8 cellular contexts compared by ENCODE assay signal in genomic region chr17:37490022-37490587, GRCh38. TPM values are rescaled to one million over a fixed set of nuclear protein-coding genes. Genes with fewer than 3 reads are reported as not detected.
DNase-seq lines count a peak whose midpoint lies in the region; ATAC-seq, FAIRE-seq and TF ChIP-seq lines count a peak whose summit lies in the region.

No MANE protein-coding gene starts in this region.

- H3K4me2 ChIP-seq in H1 (ENCODE audit: insufficient read depth in 1 of 2, low read depth in 2 of 2, low read length in 2 of 2), result peak overlapping the region; percentile 81 to 91

- peaks cover 11% of the 10 kb centered on the region for H3K23me2 ChIP-seq in H1 (ENCODE audit: low read depth, low read length)

- WGBS in H1 (ENCODE audit: extremely low coverage in 1 of 2, insufficient coverage in 1 of 2, insufficient read length in 1 of 2, insufficient replicate concordance in 2 of 2, low coverage in 1 of 2, low lambda C conversion rate in 2 of 2, missing lambda C conversion rate in 1 of 2), 2 experiments, result 3% methylated on average over 19 of the region's 56 CpGs; no CpG with 5 or more reads in 1 of the 2 experiments

- CTCF ChIA-PET in H1 (lab: Charles Lee; ENCODE audit: partially characterized antibody), result interaction anchor here (1.4 kb wide), 1 partner anchor 17 kb away, joined by 6 read pairs; no protein-coding TSS in a partner anchor

- no peak for FAIRE-seq in H1 (lab: Jason Lieb, UNC)

- no peak for TF ChIP-seq EP300 in H1 (IDR thresholded peaks at IDR 0.05; ENCODE audit: borderline replicate concordance in 1 of 2, low read depth in 2 of 2, low read length in 2 of 2)

- H3K9me3 ChIP-seq in H1 (ENCODE audit: insufficient read depth in 2 of 2, low read depth in 1 of 2, low read length in 1 of 2) (no peaks in the 10 kb centered on the region), mononuclear cell (ENCODE audit: low read depth, low read length) (no peaks in the 10 kb centered on the region)

- no peak overlapping the region for H2BK5ac ChIP-seq in H1 (ENCODE audit: low read depth, low read length)

- peaks cover 11 to 20% (median 13%) of the 10 kb centered on the region in 4 experiments for H3K4me1 ChIP-seq in H1 (replicated peaks in 1 of 4; ENCODE audit: control insufficient read depth in 3 of 4, insufficient read depth in 4 of 4, low read length in 3 of 4)
- peaks cover 29% of the 10 kb centered on the region for H3K4me1 ChIP-seq in mononuclear cell (ENCODE audit: insufficient read depth, low read length)

- H3K9ac ChIP-seq in H1 (replicated peaks in 1 of 4; ENCODE audit: extremely low read depth in 1 of 4, low read depth in 3 of 4, low read length in 3 of 4), result peak overlapping the region; percentile 9 to 38 (median 26); a peak in 4 of 7 replicates

- no peak overlapping the region for H4K91ac ChIP-seq in H1 (replicated peaks; ENCODE audit: insufficient read length, low read length)

- no peaks in the 10 kb centered on the region for H3K36me3 ChIP-seq in H1 (ENCODE audit: control insufficient read depth in 2 of 4, insufficient read depth in 4 of 4, low read length in 3 of 4)

- peaks cover 0 to 3% of the 10 kb centered on the region in 2 experiments for H4K20me1 ChIP-seq in H1 (replicated peaks in 1 of 2; ENCODE audit: control insufficient read depth in 1 of 2, insufficient read depth in 2 of 2, low read length in 2 of 2)

- peak; percentile 54 for DNase-seq in SKM-1 treated with dmso at 0.1 percent for 144 hours (lab: John Stamatoyannopoulos, UW; ENCODE audit: unreplicated experiment)
- DNase-seq in SKM-1 (lab: John Stamatoyannopoulos, UW; ENCODE audit: unreplicated experiment), result no peak
- peak; percentile 6 for DNase-seq in NCI-H446 treated with DMSO at 0.1 percent for 48 hours (lab: John Stamatoyannopoulos, UW)
- DNase-seq in activated CD8-positive, alpha-beta memory T cell treated with anti-CD3 and anti-CD28 coated beads for 1 hour (ENCODE audit: extremely low read depth in 1 of 2, low read depth in 1 of 2), result peak; percentile 37 to 60
- DNase-seq in H1 (ENCODE audit: low read depth in 1 of 2, low spot score in 2 of 2), result peak in 1 of 2 experiments; percentile 83
- DNase-seq in stimulated activated CD8-positive, alpha-beta memory T cell treated with anti-CD3 and anti-CD28 coated beads, Interleukin-2, amount 100 ng/mL, for 48 hours (ENCODE audit: low read depth in 2 of 2), result peak; percentile 65

- POLR2A ChIA-PET in H1 (lab: Charles Lee; ENCODE audit: partially characterized antibody), result interaction anchor here (0.6 to 2.1 kb wide), 7 partner anchors 12 to 87 kb away, joined by 3 to 8 read pairs (median 3); no protein-coding TSS in a partner anchor

- H4K8ac ChIP-seq in H1 (ENCODE audit: extremely low read depth, insufficient read depth, low read length), result no peak overlapping the region

- H3K23ac ChIP-seq in H1 (ENCODE audit: insufficient read length), result no peak overlapping the region

- no peak overlapping the region for H2BK12ac ChIP-seq in H1 (ENCODE audit: low read depth, low read length)

- H2BK120ac ChIP-seq in H1 (replicated peaks; ENCODE audit: low read depth, low read length), result no peak overlapping the region

- peak overlapping the region; percentile 59 for H3K56ac ChIP-seq in H1 (replicated peaks; ENCODE audit: insufficient read length, low read depth, low read length)

- H3K18ac ChIP-seq in H1 (ENCODE audit: extremely low read depth, low read length), result no peak overlapping the region; the same call in 1 of the 2 replicates

- no peak overlapping the region for H2BK20ac ChIP-seq in H1 (ENCODE audit: low read length)

- peak; percentile 37 for ATAC-seq in HG02884 (IDR thresholded peaks at IDR 0.05; ENCODE audit: unreplicated experiment)

- no peak overlapping the region for H2AK5ac ChIP-seq in H1 (ENCODE audit: low read depth, low read length)

- H4K5ac ChIP-seq in H1 (ENCODE audit: insufficient read length, low read depth, low read length), result no peak overlapping the region

- H3K27me3 ChIP-seq in H1 (replicated peaks in 1 of 4; ENCODE audit: control insufficient read depth in 3 of 4, extremely low read depth in 1 of 4, insufficient read depth in 3 of 4, low read length in 3 of 4) (peaks cover 0 to 3% (median 0%) of the 10 kb centered on the region in 4 experiments; a peak in 4 of 7 replicates), mononuclear cell (ENCODE audit: insufficient read depth, low read length) (peaks cover 8% of the 10 kb centered on the region)

- peak in 2 of 3 experiments; percentile 3 to 21; a peak in 1 of 4 replicates for TF ChIP-seq CTCF in H1 (IDR thresholded peaks at IDR 0.05; ENCODE audit: control extremely low read depth in 1 of 3, insufficient read depth in 1 of 3, low read depth in 1 of 3, low read length in 3 of 3)

- H3K79me1 ChIP-seq in H1 (ENCODE audit: low read depth, low read length), result peaks cover 2% of the 10 kb centered on the region; the same call in 1 of the 2 replicates

- H3K4me3 ChIP-seq in H1 (ENCODE audit: extremely low read depth in 1 of 4, insufficient read depth in 2 of 4, low read depth in 3 of 4, low read length in 4 of 4), result peak overlapping the region; percentile 59 to 81 (median 72)
- peak overlapping the region; percentile 32 for H3K4me3 ChIP-seq in mononuclear cell (ENCODE audit: low read length)

- H3K79me2 ChIP-seq in H1 (ENCODE audit: control insufficient read depth in 1 of 2, insufficient read depth in 2 of 2, low read length in 2 of 2), result peaks cover 0 to 41% of the 10 kb centered on the region in 2 experiments; a peak in 2 of 4 replicates

- H2BK15ac ChIP-seq in H1 (ENCODE audit: low read length), result no peak overlapping the region

- no peak overlapping the region for H3K27ac ChIP-seq in H1 (ENCODE audit: low read depth, low read length)

- H3K14ac ChIP-seq in H1 (ENCODE audit: insufficient read length), result no peak overlapping the region

- TF ChIP-seq RAD21 in H1 (IDR thresholded peaks at IDR 0.05 in 1 of 2, conservative IDR thresholded peaks at IDR 0.05 in 1 of 2; ENCODE audit: low read depth in 2 of 2, low read length in 2 of 2), result no peak

- TF ChIP-seq POLR2A in H1 (IDR thresholded peaks at IDR 0.05; ENCODE audit: control extremely low read depth in 1 of 2, low read depth in 2 of 2, low read length in 2 of 2), result no peak

- peak overlapping the region; percentile 3; the same call in 1 of the 2 replicates for H2AFZ ChIP-seq in H1 (ENCODE audit: low read length)

- H3K4ac ChIP-seq in H1 (replicated peaks; ENCODE audit: insufficient read length, low read depth, low read length), result no peak overlapping the region

TF ChIP-seq in H1, 55 proteins besides CTCF, POLR2A, EP300 and RAD21:
- TF ChIP-seq SAP30 (IDR thresholded peaks at IDR 0.05; ENCODE audit: insufficient read depth, insufficient replicate concordance, low read length) (peak; percentile 42), NRF1 (IDR thresholded peaks at IDR 0.05; ENCODE audit: low read depth, low read length) (no peak), EGR1 (IDR thresholded peaks at IDR 0.05; ENCODE audit: borderline replicate concordance, low read depth, low read length) (peak; percentile 86; the same call in 1 of the 2 replicates)

RNA-seq across cellular contexts. Expression of gene DUSP14, which starts 0.4 kb away (rescaled TPM):
- 20.7 and 22.1 TPM in 2 replicates for total RNA-seq in H1 (2021; fragmentation: NEBNext Ultra II Directional; extraction: Animal tissue kit (Norgen Biotek cat#: 25700))
- polyA plus RNA-seq in H1 (2011; rRNA removed), result 35.2 and 37.9 TPM in 2 replicates
- polyA plus RNA-seq in H1 (2011; cell fraction: cytosol; rRNA removed), result 36.4 TPM
- 28.1 TPM for polyA plus RNA-seq in H1 (2011; cell fraction: nucleus; rRNA removed)
- 20.7 to 25.5 TPM (median 22.4 TPM) in 4 replicates for polyA plus RNA-seq in H1 (2012, experiment 1 of 2)
- polyA plus RNA-seq in H1 (2012, experiment 2 of 2), result 30.6 TPM
- polyA plus RNA-seq in H1 (2013, experiment 1 of 2), result 17.9 TPM
- 17.6 TPM for polyA plus RNA-seq in H1 (2013, experiment 2 of 2)
- 33.6 and 34.0 TPM in 2 replicates for polyA minus RNA-seq in H1 (2011; rRNA and poly(A)+ RNA removed)
- polyA minus RNA-seq in H1 (2011; cell fraction: cytosol; rRNA and poly(A)+ RNA removed), result 17.0 TPM
- polyA minus RNA-seq in H1 (2011; cell fraction: nucleus; rRNA and poly(A)+ RNA removed), result 9.7 TPM
- total RNA-seq in mononuclear cell, result 5.0 TPM
